ENCODE assay signal across 1 cellular context in genomic region chr15:42273099-42273899, GRCh38.
TF ChIP-seq lines count a peak whose summit lies in the region.

GANC (plus strand) TSS chr15:42273201; CDS start chr15:42274482, 1,281 bp downstream.
TMEM87A (minus strand) TSS chr15:42273433; CDS start chr15:42273398, 35 bp downstream.

TF ChIP-seq in HepG2, 621 proteins besides CTCF, POLR2A, EP300 and RAD21 (continued from another document and continues in another):
- peak; percentile 58; the same call in 1 of the 2 replicates for TF ChIP-seq ZBTB26 (CRISPR knock-in tag; IDR thresholded peaks at IDR 0.05; ENCODE audit: borderline replicate concordance)
- TF ChIP-seq ZBTB43 (CRISPR knock-in tag; conservative IDR thresholded peaks at IDR 0.05), result no peak; the same call in 1 of the 2 replicates
- TF ChIP-seq EHMT2 (IDR thresholded peaks at IDR 0.05; ENCODE audit: borderline replicate concordance, low read depth, low read length), result no peak; the same call in 1 of the 2 replicates
- peak; percentile 75 for TF ChIP-seq TGIF2 (CRISPR knock-in tag; IDR thresholded peaks at IDR 0.05)
- no peak for TF ChIP-seq MLX (CRISPR knock-in tag; IDR thresholded peaks at IDR 0.05)
- TF ChIP-seq NFATC3 (CRISPR knock-in tag; IDR thresholded peaks at IDR 0.05), result peak; percentile 89; the same call in 1 of the 2 replicates
- TF ChIP-seq ARID5B (CRISPR knock-in tag; IDR thresholded peaks at IDR 0.05), result peak; percentile 70
- TF ChIP-seq PRDM15 (CRISPR knock-in tag; IDR thresholded peaks at IDR 0.05), result no peak
- peak; percentile 77 for TF ChIP-seq ZNF441 (CRISPR knock-in tag; IDR thresholded peaks at IDR 0.05; ENCODE audit: borderline replicate concordance)
- TF ChIP-seq RFXANK (CRISPR knock-in tag; IDR thresholded peaks at IDR 0.05), result peak; percentile 17; the same call in 1 of the 2 replicates
- TF ChIP-seq SETDB1 (CRISPR knock-in tag; IDR thresholded peaks at IDR 0.05; ENCODE audit: borderline replicate concordance), result no peak
- TF ChIP-seq ZNF749 (CRISPR knock-in tag; IDR thresholded peaks at IDR 0.05; ENCODE audit: borderline replicate concordance), result peak; percentile 69; the same call in 1 of the 2 replicates
- TF ChIP-seq MAF1 (CRISPR knock-in tag; IDR thresholded peaks at IDR 0.05; ENCODE audit: borderline replicate concordance), result peak; percentile 80; the same call in 1 of the 2 replicates
- no peak; the same call in 1 of the 2 replicates for TF ChIP-seq ZNF225 (CRISPR knock-in tag; IDR thresholded peaks at IDR 0.05)
- TF ChIP-seq ARID3A (IDR thresholded peaks at IDR 0.05; ENCODE audit: low read depth, low read length), result 0 out of 2 replicates have a peak, but pooled peaks have one; percentile 20
- 0 out of 2 replicates have a peak, but pooled peaks have one; percentile 27 for TF ChIP-seq SALL2 (CRISPR knock-in tag; IDR thresholded peaks at IDR 0.05)
- TF ChIP-seq ZSCAN30 (CRISPR knock-in tag; IDR thresholded peaks at IDR 0.05), result 0 out of 2 replicates have a peak, but pooled peaks have one; percentile 11
- TF ChIP-seq MIXL1 (CRISPR knock-in tag; IDR thresholded peaks at IDR 0.05), result peak; percentile 66; the same call in 1 of the 2 replicates
- TF ChIP-seq GMEB2 (CRISPR knock-in tag; IDR thresholded peaks at IDR 0.05; ENCODE audit: low read depth), result peak; percentile 75; the same call in 1 of the 2 replicates
- TF ChIP-seq ZFYVE20 (CRISPR knock-in tag; IDR thresholded peaks at IDR 0.05; ENCODE audit: borderline replicate concordance, low read depth), result no peak
- peak; percentile 82; the same call in 1 of the 2 replicates for TF ChIP-seq ZNF766 (CRISPR knock-in tag; IDR thresholded peaks at IDR 0.05; ENCODE audit: borderline replicate concordance)
- TF ChIP-seq STAG1 (CRISPR knock-in tag; IDR thresholded peaks at IDR 0.05), result no peak
- TF ChIP-seq ZNF510 (CRISPR knock-in tag; IDR thresholded peaks at IDR 0.05; ENCODE audit: low read depth), result 0 out of 2 replicates have a peak, but pooled peaks have one; percentile 67
- 0 out of 2 replicates have a peak, but pooled peaks have one; percentile 37 for TF ChIP-seq ZBTB42 (CRISPR knock-in tag; IDR thresholded peaks at IDR 0.05)
- no peak for TF ChIP-seq EEA1 (CRISPR knock-in tag; IDR thresholded peaks at IDR 0.05; ENCODE audit: borderline replicate concordance)
- TF ChIP-seq THYN1 (CRISPR knock-in tag; IDR thresholded peaks at IDR 0.05; ENCODE audit: borderline replicate concordance, low read depth), result peak; percentile 80; the same call in 1 of the 2 replicates
- TF ChIP-seq ZNF569 (CRISPR knock-in tag; IDR thresholded peaks at IDR 0.05; ENCODE audit: borderline replicate concordance), result no peak
- no peak for TF ChIP-seq FOXA1 (IDR thresholded peaks at IDR 0.05)
- TF ChIP-seq FOXA1 (CRISPR knock-in tag; IDR thresholded peaks at IDR 0.05), result peak; percentile 73
- TF ChIP-seq NAIF1 (CRISPR knock-in tag; IDR thresholded peaks at IDR 0.05; ENCODE audit: borderline replicate concordance), result 0 out of 2 replicates have a peak, but pooled peaks have one; percentile 14
- peak; percentile 86 for TF ChIP-seq TFDP2 (CRISPR knock-in tag; IDR thresholded peaks at IDR 0.05)
- peak; percentile 86; the same call in 1 of the 2 replicates for TF ChIP-seq BRD4 (CRISPR knock-in tag; IDR thresholded peaks at IDR 0.05)
- TF ChIP-seq TARDBP (CRISPR knock-in tag; IDR thresholded peaks at IDR 0.05), result peak; percentile 52; the same call in 1 of the 2 replicates
- TF ChIP-seq ZZZ3 (CRISPR knock-in tag; IDR thresholded peaks at IDR 0.05; ENCODE audit: borderline replicate concordance), result peak; percentile 84; the same call in 1 of the 2 replicates
- TF ChIP-seq ZNF577 (CRISPR knock-in tag; IDR thresholded peaks at IDR 0.05; ENCODE audit: borderline replicate concordance, low read depth), result no peak
- peak; percentile 85 for TF ChIP-seq ZNF547 (CRISPR knock-in tag; IDR thresholded peaks at IDR 0.05)
- peak; percentile 29; the same call in 1 of the 2 replicates for TF ChIP-seq ZSCAN12 (CRISPR knock-in tag; IDR thresholded peaks at IDR 0.05)
- TF ChIP-seq KMT2B (CRISPR knock-in tag; IDR thresholded peaks at IDR 0.05), result peak; percentile 89
- no peak for TF ChIP-seq BCLAF1 (IDR thresholded peaks at IDR 0.05)
- TF ChIP-seq IRX3 (CRISPR knock-in tag; IDR thresholded peaks at IDR 0.05; ENCODE audit: borderline replicate concordance, low read depth), result peak; percentile 82; the same call in 1 of the 2 replicates
- no peak for TF ChIP-seq SYNCRIP (IDR thresholded peaks at IDR 0.05; ENCODE audit: insufficient read depth, low read depth, low read length)
- peak; percentile 49 for TF ChIP-seq GATAD2A (CRISPR knock-in tag; IDR thresholded peaks at IDR 0.05)
- TF ChIP-seq HMG20A (CRISPR knock-in tag; IDR thresholded peaks at IDR 0.05; ENCODE audit: borderline replicate concordance), result peak; percentile 12; the same call in 1 of the 2 replicates
- TF ChIP-seq DNMT1 (CRISPR knock-in tag; IDR thresholded peaks at IDR 0.05), result no peak
